In genomic region chr4:108512615-108513505, GRCh38 we compare ENCODE assay signal across 8 cellular contexts.
DNase-seq lines count a peak whose midpoint lies in the region; ATAC-seq, FAIRE-seq and TF ChIP-seq lines count a peak whose summit lies in the region.

No MANE protein-coding gene starts in this region.

- intact Hi-C loops in tibial artery (cut with DNase I; ENCODE audit: low total_unique reads), result no loop called here

- no peaks in the 10 kb centered on the region for H3K36me3 Mint-ChIP-seq in mesothelial cell of epicardium

- H3K36me3 ChIP-seq in tibial artery, result no peaks in the 10 kb centered on the region

- H3K27ac ChIP-seq in tibial artery, result no peak overlapping the region

- no peaks in the 10 kb centered on the region for H3K9me3 ChIP-seq in tibial artery

- CTCF ChIA-PET in HEK293T (lab: Yijun Ruan, JAX), result interaction anchor here (0.7 to 0.9 kb wide), 2 partner anchors 12 to 340 kb away, joined by 3 to 4 read pairs; no protein-coding TSS in a partner anchor

- H3K4me3 Mint-ChIP-seq in mesothelial cell of epicardium, result peak overlapping the region; percentile 68

- H3K27ac Mint-ChIP-seq in mesothelial cell of epicardium, result peak overlapping the region; percentile 55

- peaks cover 12% of the 10 kb centered on the region for H3K4me1 Mint-ChIP-seq in mesothelial cell of epicardium

- no peak overlapping the region for H3K4me3 ChIP-seq in tibial artery

- ATAC-seq in HG02973 (IDR thresholded peaks at IDR 0.05; ENCODE audit: unreplicated experiment), result no peak

- TF ChIP-seq CTCF in mesothelial cell of epicardium (IDR thresholded peaks at IDR 0.05; ENCODE audit: unreplicated experiment), result no peak
- no peak for TF ChIP-seq CTCF in tibial artery (IDR thresholded peaks at IDR 0.05)

- peaks cover 6% of the 10 kb centered on the region for H3K9me3 Mint-ChIP-seq in mesothelial cell of epicardium

- POLR2A ChIA-PET in HEK293T (lab: Yijun Ruan, JAX), result no interaction called here

- H3K27me3 ChIP-seq in tibial artery, result peaks cover 0 to 3% of the 10 kb centered on the region in 2 donors

- H3K27me3 Mint-ChIP-seq in mesothelial cell of epicardium (ENCODE audit: low read depth), result peaks cover 7% of the 10 kb centered on the region

- DNase-seq in AG20443 (ENCODE audit: low spot score) (peak; percentile 30), HEK293T (ENCODE audit: extremely low spot score) (peak; percentile 62), T-helper 1 cell (peak in 4 of 5 donors; percentile 3 to 30 (median 21)), dermis blood vessel endothelial cell (peak; percentile 60), mesothelial cell of epicardium (ENCODE audit: low spot score in 2 of 2, unreplicated experiment in 2 of 2) (peak; percentile 37 to 63), urothelium cell line (ENCODE audit: low spot score) (peak; percentile 68), tibial artery (no peak)

- FAIRE-seq in urothelium cell line (lab: Jason Lieb, UNC), result peak; percentile 81

- H3K4me1 ChIP-seq in tibial artery, result peaks cover 0 to 7% (median 0%) of the 10 kb centered on the region in 4 donors

TF ChIP-seq in HEK293T, 16 proteins besides CTCF, POLR2A, EP300 and RAD21:
- TF ChIP-seq HDGF (IDR thresholded peaks at IDR 0.05; ENCODE audit: borderline replicate concordance) (no peak), NFRKB (IDR thresholded peaks at IDR 0.05) (no peak), FOXK2 (IDR thresholded peaks at IDR 0.05) (no peak)

Comparison
In these comparisons a context has a peak if more than half of its experiments do, and no peak if none do; other contexts are left out.
1. DNase-seq: peak in AG20443 (single experiment), HEK293T (single experiment), T-helper 1 cell (4 of 5), dermis blood vessel endothelial cell (single experiment), mesothelial cell of epicardium (2 of 2) and urothelium cell line (single experiment); none in tibial artery (0 of 2).